24 cellular contexts compared by ENCODE assay signal in the genomic region with DNA sequence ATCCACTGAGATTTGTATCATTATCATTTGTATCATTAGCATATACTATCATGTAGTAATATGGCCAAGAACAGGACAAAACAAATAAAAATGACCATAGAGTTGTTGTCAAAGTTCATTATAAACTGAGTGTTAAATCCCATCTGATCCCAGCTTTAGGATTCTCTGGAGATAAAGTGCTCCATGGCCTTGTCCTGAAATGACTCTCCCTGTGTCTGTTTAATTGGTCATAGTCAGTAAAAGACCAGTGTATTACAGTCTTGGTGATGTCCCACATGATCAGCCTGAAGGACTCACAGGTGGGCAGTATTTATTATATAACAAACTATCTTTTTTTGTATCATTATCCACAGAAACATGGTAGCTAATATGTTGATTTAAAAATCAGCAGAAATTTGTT.
"Had no signal": no experiment of that assay in that cellular context is flagged by ENCODE, and none has a peak within 500 bp of the region (broad histone marks: within the 10 kb centered on the region; RNA-seq: fewer than 3 reads in every experiment).

No MANE protein-coding gene starts in this region.

- H3K9me3 ChIP-seq: colonic mucosa, esophagus squamous epithelium, gastrocnemius medialis, left lung, lower lobe of right lung, mucosa of descending colon had no signal

- H3K36me3 ChIP-seq: colonic mucosa, esophagus squamous epithelium, gastrocnemius medialis, left lung, lower lobe of right lung had no signal

- ATAC-seq: effector memory CD8-positive, alpha-beta T cell; esophagus mucosa; left lung; lower lobe of right lung had no signal

- H3K27me3 ChIP-seq: colonic mucosa, esophagus squamous epithelium, gastrocnemius medialis, hepatocyte, left lung had no signal

- H3K4me1 ChIP-seq: colonic mucosa, esophagus squamous epithelium, gastrocnemius medialis, left lung, lower lobe of right lung had no signal

- H3K27ac ChIP-seq: colonic mucosa, epithelial cell of prostate, esophagus squamous epithelium, hepatocyte, left lung, lower lobe of right lung had no signal

- DNase-seq: cortex of kidney; effector CD8-positive, alpha-beta T cell; effector memory CD8-positive, alpha-beta T cell; endodermal cell; erythroblast; esophagus squamous epithelium; foreskin melanocyte; glutamatergic neuron; head of caudate nucleus; hypothalamus; immature natural killer cell; islet precursor cell; kidney; kidney glomerular epithelial cell; left lung; lower lobe of right lung; mesenchymal stem cell; naive B cell had no signal

- H3K4me3 ChIP-seq: colonic mucosa, esophagus squamous epithelium, gastrocnemius medialis, hepatocyte, left lung, lower lobe of right lung, mucosa of descending colon had no signal
